23 cellular contexts compared by ENCODE assay signal in genomic region chr1:81410351-81410750, GRCh38.
"Had no signal": no experiment of that assay in that cellular context is flagged by ENCODE, and none has a peak within 500 bp of the region (broad histone marks: within the 10 kb centered on the region; RNA-seq: fewer than 3 reads in every experiment).

No MANE protein-coding gene starts in this region.

- H3K27me3 ChIP-seq: cardiac muscle cell, vagina had no signal

- H3K4me3 ChIP-seq: cardiac muscle cell, lower lobe of right lung, thoracic aorta, vagina had no signal

- H3K9me3 ChIP-seq: lower lobe of right lung, thoracic aorta, vagina had no signal

- H3K4me3 Mint-ChIP-seq: activated naive CD4-positive, alpha-beta T cell treated with anti-CD3 and anti-CD28 coated beads, Interleukin-2, amount 10 ng/mL, durations not matched to agents 7 days and 5 days; activated naive CD8-positive, alpha-beta T cell treated with anti-CD3 and anti-CD28 coated beads, Interleukin-2, amount 50 U/mL, for 24 hours; activated T-cell treated with anti-CD3 and anti-CD28 coated beads, Interleukin-2, amount 50 U/mL, for 72 hours; naive B cell; neural crest cell; T-helper 17 cell; type B pancreatic cell had no signal

- H3K9me3 Mint-ChIP-seq: activated naive CD4-positive, alpha-beta T cell treated with anti-CD3 and anti-CD28 coated beads, Interleukin-2, amount 10 ng/mL, durations not matched to agents 7 days and 5 days; naive B cell; neural crest cell; type B pancreatic cell had no signal

- H3K36me3 Mint-ChIP-seq: activated naive CD4-positive, alpha-beta T cell treated with anti-CD3 and anti-CD28 coated beads, Interleukin-2, amount 10 ng/mL, durations not matched to agents 7 days and 5 days; naive B cell; type B pancreatic cell had no signal

- H3K4me1 Mint-ChIP-seq: activated naive CD4-positive, alpha-beta T cell treated with anti-CD3 and anti-CD28 coated beads, Interleukin-2, amount 10 ng/mL, durations not matched to agents 7 days and 5 days; activated naive CD8-positive, alpha-beta T cell treated with anti-CD3 and anti-CD28 coated beads, Interleukin-2, amount 50 U/mL, for 24 hours; naive B cell; T-helper 17 cell had no signal

- H3K27ac Mint-ChIP-seq: activated naive CD4-positive, alpha-beta T cell treated with anti-CD3 and anti-CD28 coated beads, Interleukin-2, amount 10 ng/mL, durations not matched to agents 7 days and 5 days; activated naive CD8-positive, alpha-beta T cell treated with anti-CD3 and anti-CD28 coated beads, Interleukin-2, amount 50 U/mL, for 24 hours; activated T-cell treated with anti-CD3 and anti-CD28 coated beads, Interleukin-2, amount 50 U/mL, for 72 hours; naive B cell; T-helper 17 cell; type B pancreatic cell had no signal

- H3K36me3 ChIP-seq: cardiac muscle cell, lower lobe of right lung, thoracic aorta, vagina had no signal

- ATAC-seq: activated naive CD8-positive, alpha-beta T cell treated with anti-CD3 and anti-CD28 coated beads, Interleukin-2, amount 50 U/mL, for 24 hours; activated T-cell treated with anti-CD3 and anti-CD28 coated beads, Interleukin-2, amount 50 U/mL, for 72 hours; left colon; lower lobe of right lung; T-helper 17 cell had no signal

- H3K27me3 Mint-ChIP-seq: activated naive CD4-positive, alpha-beta T cell treated with anti-CD3 and anti-CD28 coated beads, Interleukin-2, amount 10 ng/mL, durations not matched to agents 7 days and 5 days; activated naive CD8-positive, alpha-beta T cell treated with anti-CD3 and anti-CD28 coated beads, Interleukin-2, amount 50 U/mL, for 24 hours; naive B cell; T-helper 17 cell had no signal

- DNase-seq: activated CD4-positive, alpha-beta T cell treated with anti-CD3 and anti-CD28 coated beads for 4 hours; activated CD4-positive, alpha-beta T cell treated with anti-CD3 and anti-CD28 coated beads, Interleukin-2, amount 50 U/mL, for 48 hours; activated CD4-positive, CD25-positive, alpha-beta regulatory T cell; activated CD8-positive, alpha-beta memory T cell treated with anti-CD3 and anti-CD28 coated beads, Interleukin-2, amount 50 U/mL, for 48 hours; activated effector memory CD4-positive, alpha-beta T cell treated with anti-CD3 and anti-CD28 coated beads, Interleukin-2, amount 50 U/mL, for 16 hours; activated naive CD4-positive, alpha-beta T cell treated with anti-CD3 and anti-CD28 coated beads, Interleukin-2, amount 10 ng/mL, durations not matched to agents 7 days and 5 days; activated naive CD8-positive, alpha-beta T cell treated with anti-CD3 and anti-CD28 coated beads, Interleukin-2, amount 50 U/mL, for 24 hours; activated T-cell treated with anti-CD3 and anti-CD28 coated beads, Interleukin-2, amount 50 U/mL, for 72 hours; dermis blood vessel endothelial cell; effector memory CD4-positive, alpha-beta T cell; glutamatergic neuron; hypothalamus; left colon; lower lobe of right lung; naive B cell; stimulated activated CD4-positive, alpha-beta T cell treated with anti-CD3 and anti-CD28 coated beads, Interleukin-4, amount 100 ng/mL, for 24 hours; stimulated activated naive CD4-positive, alpha-beta T cell treated with Interleukin-2 at 50 U/mL for 16 hours; T-helper 17 cell had no signal

- H3K27ac ChIP-seq: cardiac muscle cell, lower lobe of right lung, thoracic aorta, vagina had no signal
